22 cellular contexts compared by ENCODE assay signal in the genomic region with DNA sequence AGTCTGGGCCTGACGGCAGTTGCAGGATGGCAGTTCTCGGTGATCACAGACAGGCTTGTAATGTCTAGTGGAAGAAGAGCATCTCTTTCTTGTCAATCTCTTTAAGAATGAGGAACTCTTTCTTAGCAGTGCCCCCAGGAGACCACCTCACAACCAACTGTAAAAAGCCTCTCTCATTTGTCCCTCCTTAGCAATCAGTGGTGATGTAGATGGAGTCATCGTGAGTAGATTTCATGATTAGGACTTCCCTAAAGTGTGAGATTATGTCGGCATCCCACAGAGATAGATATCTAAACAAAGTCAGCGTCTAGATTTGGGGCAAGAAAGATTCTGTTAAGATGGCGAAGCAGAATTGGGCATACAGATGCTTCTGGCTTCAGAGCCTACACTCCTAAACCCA.
"Had no signal": no experiment of that assay in that cellular context is flagged by ENCODE, and none has a peak within 500 bp of the region (broad histone marks: within the 10 kb centered on the region; RNA-seq: fewer than 3 reads in every experiment).

No MANE protein-coding gene starts in this region.

- H3K9me3 ChIP-seq: Peyer's patch, SJSA1 had no signal

- H3K4me3 ChIP-seq: PC-9, Peyer's patch, SJSA1, SK-N-MC had no signal

- H3K4me2 ChIP-seq: PC-9 had no signal

- ATAC-seq: Right ventricle myocardium inferior had no signal

- FAIRE-seq: HTR-8/SVneo had no signal

- H3K4me1 ChIP-seq: Peyer's patch, SJSA1 had no signal

- H3K36me3 ChIP-seq: Peyer's patch, SJSA1 had no signal

- H3K27ac ChIP-seq: PC-9, Peyer's patch, SJSA1, SK-N-MC had no signal

- H3K27me3 ChIP-seq: Peyer's patch, SJSA1 had no signal

- DNase-seq: KBM-7, MV-4-11, NCI-H1092, NCI-H1105 treated with DMSO at 0.1 percent for 48 hours, NCI-H1417 treated with DMSO at 0.1 percent for 48 hours, NCI-H146, NCI-H1694 treated with DMSO at 0.1 percent for 48 hours, NCI-H1930, NCI-H2081, NCI-H2107, NCI-H2227 treated with DMSO at 0.1 percent for 48 hours, NCI-H524, NCI-H526 treated with DMSO at 0.1 percent for 48 hours, NCI-H774, OCI-M1, PC-9, Peyer's patch, SHP77 treated with DMSO at 0.1 percent for 48 hours had no signal

- H2AFZ ChIP-seq: PC-9 had no signal
